In the genomic region with DNA sequence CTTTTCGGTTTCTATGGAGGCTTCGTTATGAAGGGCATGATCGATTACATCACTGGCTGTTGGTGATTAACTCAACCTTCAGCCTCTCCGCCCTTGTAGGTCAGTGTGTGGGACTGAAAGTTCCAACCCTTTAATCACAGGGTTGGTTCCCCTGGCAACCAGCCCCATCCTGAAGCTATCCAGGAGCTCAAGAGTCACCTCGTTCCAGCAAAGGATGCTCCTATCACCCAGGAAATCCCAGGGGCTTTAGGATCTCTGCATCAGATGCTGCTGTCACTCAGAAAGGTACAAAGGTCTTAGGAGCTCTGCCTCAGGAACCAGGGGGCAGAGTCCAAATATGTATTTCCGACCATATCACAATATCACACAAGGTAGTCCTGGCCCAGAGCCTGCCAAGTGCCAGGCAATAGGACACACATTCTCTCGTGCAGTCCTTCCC, we compare ENCODE assay signal across 31 cellular contexts.
DNase-seq lines count a peak whose midpoint lies in the region; ATAC-seq, FAIRE-seq and TF ChIP-seq lines count a peak whose summit lies in the region.
"Had no signal": no experiment of that assay in that cellular context is flagged by ENCODE, and none has a peak within 500 bp of the region (broad histone marks: within the 10 kb centered on the region; RNA-seq: fewer than 3 reads in every experiment).

No MANE protein-coding gene starts in this region.

- H4K20me1 ChIP-seq in HepG2 (ENCODE audit: insufficient read depth, low read length) = no peaks in the 10 kb centered on the region

- ATAC-seq in HepG2 = peak; percentile 73
- no peak for ATAC-seq in activated T-cell treated with anti-CD3 and anti-CD28 coated beads, Interleukin-2, amount 50 U/mL, for 72 hours (replicated peaks in 1 of 2)
- ATAC-seq: effector memory CD8-positive, alpha-beta T cell; Panc1; WTC11 had no signal

- peak; percentile 23 for FAIRE-seq in HepG2 (lab: Jason Lieb, UNC)
- FAIRE-seq: A204.1, colon, kidney had no signal

- no peaks in the 10 kb centered on the region for H3K9me3 ChIP-seq in ascending aorta
- no peaks in the 10 kb centered on the region for H3K9me3 ChIP-seq in HepG2 (ENCODE audit: low read length)
- H3K9me3 ChIP-seq in transverse colon = no peaks in the 10 kb centered on the region
- H3K9me3 ChIP-seq in tibial artery = no peaks in the 10 kb centered on the region
- H3K9me3 ChIP-seq: breast epithelium, HAP-1, testis had no signal

- H3K4me2 ChIP-seq in HepG2 (ENCODE audit: low read depth, low read length) = peak overlapping the region; percentile 15; the same call in 1 of the 2 replicates
- H3K4me2 ChIP-seq: KMS-11 had no signal

- no peak for TF ChIP-seq RAD21 in HepG2 (CRISPR knock-in tag; IDR thresholded peaks at IDR 0.05)

- H3K4me3 Mint-ChIP-seq in activated T-cell treated with anti-CD3 and anti-CD28 coated beads, Interleukin-2, amount 50 U/mL, for 72 hours = no peak overlapping the region
- H3K4me3 Mint-ChIP-seq: effector memory CD8-positive, alpha-beta T cell; WTC11 had no signal

- H3K27me3 ChIP-seq in ascending aorta = no peaks in the 10 kb centered on the region
- H3K27me3 ChIP-seq in HepG2 (ENCODE audit: control insufficient read depth in 1 of 2, insufficient read depth in 2 of 2, low read length in 2 of 2) = no peaks in the 10 kb centered on the region
- no peaks in the 10 kb centered on the region for H3K27me3 ChIP-seq in transverse colon
- H3K27me3 ChIP-seq in tibial artery = no peaks in the 10 kb centered on the region
- H3K27me3 ChIP-seq: breast epithelium, testis had no signal

- peaks cover 91 to 97% of the 10 kb centered on the region in 2 donors for H3K36me3 ChIP-seq in ascending aorta
- no peaks in the 10 kb centered on the region for H3K36me3 ChIP-seq in HepG2 (replicated peaks in 1 of 2; ENCODE audit: control insufficient read depth in 1 of 2, insufficient read depth in 2 of 2, low read length in 2 of 2)
- peaks cover 0 to 16% (median 3%) of the 10 kb centered on the region in 4 donors for H3K36me3 ChIP-seq in transverse colon
- H3K36me3 ChIP-seq in tibial artery = peaks cover 52 to 79% (median 75%) of the 10 kb centered on the region in 3 donors
- H3K36me3 ChIP-seq: breast epithelium, HAP-1 had no signal

- H3K4me3 ChIP-seq in ascending aorta = no peak overlapping the region
- no peak overlapping the region for H3K4me3 ChIP-seq in HepG2 (replicated peaks in 1 of 3; ENCODE audit: insufficient read depth in 1 of 3, low read depth in 2 of 3, low read length in 3 of 3)
- no peak overlapping the region for H3K4me3 ChIP-seq in transverse colon
- H3K4me3 ChIP-seq in tibial artery = no peak overlapping the region
- H3K4me3 ChIP-seq: breast epithelium, HAP-1, testis had no signal

- H2AFZ ChIP-seq in HepG2 (ENCODE audit: low read length) = no peak overlapping the region

- no peaks in the 10 kb centered on the region for H3K79me2 ChIP-seq in HepG2 (ENCODE audit: insufficient read depth, low read length)

- CTCF ChIA-PET in HepG2 (lab: Yijun Ruan, JAX; ENCODE audit: low intra/inter-chr PET ratio, low total read pairs) = no interaction called here

- H3K4me1 ChIP-seq in ascending aorta (peaks cover 0 to 9% of the 10 kb centered on the region in 2 donors), HepG2 (ENCODE audit: insufficient read depth, low read length) (peaks cover 56% of the 10 kb centered on the region), transverse colon (peaks cover 13 to 31% (median 21%) of the 10 kb centered on the region in 4 donors), tibial artery (peaks cover 0 to 20% (median under 1%) of the 10 kb centered on the region in 4 donors)
- H3K4me1 ChIP-seq: HAP-1 had no signal

- no peak overlapping the region for H3K27ac Mint-ChIP-seq in activated T-cell treated with anti-CD3 and anti-CD28 coated beads, Interleukin-2, amount 50 U/mL, for 72 hours
- H3K27ac Mint-ChIP-seq: progenitor cell of endocrine pancreas, WTC11 had no signal

- H3K27ac ChIP-seq in ascending aorta (peak overlapping the region; percentile 31 to 38), HepG2 (ENCODE audit: extremely low read length, insufficient read depth, low read length) (no peak overlapping the region), transverse colon (peak overlapping the region; percentile 31 to 56 (median 49)), tibial artery (peak overlapping the region in 1 of 2 donors; percentile 3)
- H3K27ac ChIP-seq: breast epithelium, KMS-11, testis had no signal

- TF ChIP-seq CTCF in ascending aorta (IDR thresholded peaks at IDR 0.05) (no peak), HepG2 (CRISPR knock-in tag; IDR thresholded peaks at IDR 0.05) (no peak), transverse colon (IDR thresholded peaks at IDR 0.05) (no peak), tibial artery (IDR thresholded peaks at IDR 0.05) (no peak)

- no peak overlapping the region for H3K9ac ChIP-seq in HepG2 (ENCODE audit: insufficient read depth, low read depth, low read length)
- H3K9ac ChIP-seq: KMS-11 had no signal

- TF ChIP-seq EP300 in HepG2 (IDR thresholded peaks at IDR 0.05; ENCODE audit: low read depth in 2 of 2, low read length in 2 of 2) (no peak), HepG2 (CRISPR knock-in tag; IDR thresholded peaks at IDR 0.05; ENCODE audit: borderline replicate concordance) (no peak), transverse colon (IDR thresholded peaks at IDR 0.05; ENCODE audit: low read depth) (no peak)

- 10% methylated on average over 2 of the region's 7 CpGs for WGBS in HepG2 (ENCODE audit: low lambda C conversion rate)
- 46% methylated on average over 7 of the region's 7 CpGs; no CpG with 5 or more reads in 1 of the 2 donors for WGBS in transverse colon (ENCODE audit: low coverage in 1 of 2), 2 donors

- no peaks in the 10 kb centered on the region for H3K9me3 Mint-ChIP-seq in activated T-cell treated with anti-CD3 and anti-CD28 coated beads, Interleukin-2, amount 50 U/mL, for 72 hours
- H3K9me3 Mint-ChIP-seq: effector memory CD8-positive, alpha-beta T cell; WTC11 had no signal

- H3K27me3 Mint-ChIP-seq in activated T-cell treated with anti-CD3 and anti-CD28 coated beads, Interleukin-2, amount 50 U/mL, for 72 hours (ENCODE audit: low read depth) = no peaks in the 10 kb centered on the region
- H3K27me3 Mint-ChIP-seq: effector memory CD8-positive, alpha-beta T cell; progenitor cell of endocrine pancreas had no signal

- no peaks in the 10 kb centered on the region for H3K4me1 Mint-ChIP-seq in activated T-cell treated with anti-CD3 and anti-CD28 coated beads, Interleukin-2, amount 50 U/mL, for 72 hours (ENCODE audit: low read depth)

- BruUV-seq in HepG2 (replicated peaks; lab: Mats Ljungman, UMichigan) = no TSS peak

- in situ Hi-C loops in HepG2 (cut with HindIII; ENCODE audit: extremely low pct_ligation_motif_present, low pct_unique_long_range_greater_than_20kb) = no loop called here
- in situ Hi-C loops in transverse colon (cut with MboI; ENCODE audit: low pct_ligation_motif_present in 1 of 4, low pct_unique_long_range_greater_than_20kb in 1 of 4, low sequenced_read_pairs in 3 of 4) = loop anchor here in 1 of 4 donors (25.0 kb wide), 1 partner anchor 442 kb away; no protein-coding TSS in a partner anchor

- intact Hi-C loops in ascending aorta (cut with DNase I) = no loop called here
- intact Hi-C loops in HepG2 (cut with micrococcal nuclease; ENCODE audit: unreplicated experiment) = no loop called here
- intact Hi-C loops in transverse colon (cut with DNase I; ENCODE audit: low total_unique reads) = no loop called here
- intact Hi-C loops in tibial artery (cut with DNase I; ENCODE audit: low total_unique reads) = no loop called here

- H3K36me3 Mint-ChIP-seq in activated T-cell treated with anti-CD3 and anti-CD28 coated beads, Interleukin-2, amount 50 U/mL, for 72 hours (ENCODE audit: insufficient read depth in 2 of 2) = peaks cover 5 to 20% of the 10 kb centered on the region in 2 donors
- H3K36me3 Mint-ChIP-seq: WTC11 had no signal

- DNase-seq in NCI-H748 (lab: John Stamatoyannopoulos, UW; ENCODE audit: unreplicated experiment) (peak; percentile 47), NCI-H748 treated with DMSO at 0.1 percent for 48 hours (lab: John Stamatoyannopoulos, UW) (no peak), ascending aorta (ENCODE audit: low spot score in 2 of 2) (no peak), HepG2 (ENCODE audit: low spot score) (peak; percentile 47), transverse colon (peak; percentile 61), tibial artery (no peak)
- no peak for DNase-seq in activated CD4-positive, alpha-beta T cell treated with anti-CD3 and anti-CD28 coated beads for 1 hour
- no peak for DNase-seq in activated T-cell treated with anti-CD3 and anti-CD28 coated beads, Interleukin-2, amount 50 U/mL, for 72 hours
- DNase-seq: activated naive CD4-positive, alpha-beta T cell treated with anti-CD3 and anti-CD28 coated beads, Interleukin-2, amount 50 U/mL, for 16 hours; AML-193; amniotic stem cell; effector memory CD8-positive, alpha-beta T cell; GF-D8; kidney; mammary epithelial cell; MM.1S; NCI-H1436 treated with DMSO at 0.1 percent for 48 hours; NCI-H2107; NCI-H510A; SIG-M5; stimulated activated naive CD4-positive, alpha-beta T cell; SW 1271; testis had no signal

- TF ChIP-seq POLR2A in HepG2 (IDR thresholded peaks at IDR 0.05; ENCODE audit: insufficient read depth in 1 of 2, low read depth in 2 of 2, low read length in 2 of 2) = no peak
- TF ChIP-seq POLR2A in transverse colon (IDR thresholded peaks at IDR 0.05) = no peak

- POLR2A ChIA-PET in HepG2 (lab: Yijun Ruan, JAX) = no interaction called here

TF ChIP-seq in HepG2, 621 proteins besides CTCF, POLR2A, EP300 and RAD21 (continues in another document):
- no peak for TF ChIP-seq ESRRA (CRISPR knock-in tag; IDR thresholded peaks at IDR 0.05; ENCODE audit: low read depth)
- TF ChIP-seq, protein P1, sequence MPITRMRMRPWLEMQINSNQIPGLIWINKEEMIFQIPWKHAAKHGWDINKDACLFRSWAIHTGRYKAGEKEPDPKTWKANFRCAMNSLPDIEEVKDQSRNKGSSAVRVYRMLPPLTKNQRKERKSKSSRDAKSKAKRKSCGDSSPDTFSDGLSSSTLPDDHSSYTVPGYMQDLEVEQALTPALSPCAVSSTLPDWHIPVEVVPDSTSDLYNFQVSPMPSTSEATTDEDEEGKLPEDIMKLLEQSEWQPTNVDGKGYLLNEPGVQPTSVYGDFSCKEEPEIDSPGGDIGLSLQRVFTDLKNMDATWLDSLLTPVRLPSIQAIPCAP (CRISPR knock-in tag; IDR thresholded peaks at IDR 0.05; ENCODE audit: low read depth) = no peak
- TF ChIP-seq GFI1 (CRISPR knock-in tag; IDR thresholded peaks at IDR 0.05; ENCODE audit: borderline replicate concordance) = no peak
- peak; percentile 92 for TF ChIP-seq SALL1 (CRISPR knock-in tag; IDR thresholded peaks at IDR 0.05)

Comparison
In these comparisons a context has a peak if more than half of its experiments do, and no peak if none do; other contexts are left out.
1. DNase-seq: peak in NCI-H748 (single experiment), HepG2 (single experiment) and transverse colon (single experiment); none in NCI-H748 treated with DMSO at 0.1 percent for 48 hours (single experiment), ascending aorta (0 of 2), tibial artery (0 of 2), activated CD4-positive, alpha-beta T cell treated with anti-CD3 and anti-CD28 coated beads for 1 hour (single experiment) and activated T-cell treated with anti-CD3 and anti-CD28 coated beads, Interleukin-2, amount 50 U/mL, for 72 hours (0 of 2).